20 cellular contexts compared by ENCODE assay signal in genomic region chr21:21816778-21817177, GRCh38.
"Had no signal": no experiment of that assay in that cellular context is flagged by ENCODE, and none has a peak within 500 bp of the region (broad histone marks: within the 10 kb centered on the region; RNA-seq: fewer than 3 reads in every experiment).

No MANE protein-coding gene starts in this region.

- DNase-seq: dermis blood vessel endothelial cell; dorsolateral prefrontal cortex; effector CD4-positive, alpha-beta T cell; effector memory CD4-positive, alpha-beta T cell; foreskin keratinocyte; heart left ventricle; hippocampal formation; left cardiac atrium; left lung; left ventricle myocardium superior; lower lobe of right lung; mesenchymal stem cell; mucosa of descending colon; naive B cell; naive thymus-derived CD8-positive, alpha-beta T cell had no signal

- FAIRE-seq: endothelial cell of umbilical vein, frontal cortex, islet of Langerhans, keratinocyte had no signal

- ATAC-seq: foreskin keratinocyte; gastroesophageal sphincter; heart left ventricle; left cardiac atrium; left lung; left ventricle myocardium superior; lower lobe of right lung; mucosa of descending colon; naive thymus-derived CD8-positive, alpha-beta T cell had no signal
